6 cellular contexts compared by ENCODE assay signal in genomic region chr9:116897181-116897580, GRCh38.
"Had no signal": no experiment of that assay in that cellular context is flagged by ENCODE, and none has a peak within 500 bp of the region (broad histone marks: within the 10 kb centered on the region; RNA-seq: fewer than 3 reads in every experiment).

No MANE protein-coding gene starts in this region.

- H3K9ac ChIP-seq: GM23248 had no signal

- H3K27ac ChIP-seq: GM23248 had no signal

- DNase-seq: GM23248, GOT3, H9, HCEC 1CT, IMR-90 had no signal

- H3K4me3 ChIP-seq: GM23248, K562 had no signal

- H2AFZ ChIP-seq: GM23248 had no signal
